In the genomic region with DNA sequence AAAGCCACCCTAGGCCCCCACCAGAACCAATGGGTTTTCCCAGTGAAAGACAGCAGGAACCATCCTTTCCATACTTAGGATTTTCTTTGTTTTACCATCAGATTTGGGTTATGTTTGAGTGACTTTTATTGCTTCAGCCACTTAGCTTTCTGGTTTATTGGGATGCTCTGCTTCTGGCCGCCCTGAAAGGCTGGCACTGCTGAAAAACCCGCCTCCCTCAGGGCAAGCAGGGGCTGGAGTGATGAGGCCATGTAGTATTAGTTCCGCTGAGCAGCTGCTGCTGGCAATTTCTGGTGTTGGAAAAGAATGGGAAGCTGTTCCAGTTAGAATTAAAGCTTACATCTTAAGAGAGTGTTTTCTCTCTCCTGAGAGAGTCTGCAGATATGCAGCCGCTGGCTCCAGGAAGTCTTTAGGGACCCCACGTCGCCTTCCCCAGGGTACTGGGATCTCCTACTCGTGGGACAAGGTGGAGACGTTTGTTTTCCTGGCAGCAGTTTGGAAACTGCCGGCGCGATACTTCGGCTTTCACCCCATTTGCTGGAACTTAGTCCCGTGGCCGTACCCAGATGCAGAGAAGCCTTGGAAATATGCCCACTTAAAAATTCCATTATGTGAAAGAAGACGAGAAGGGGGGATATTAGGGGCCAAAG, we compare ENCODE assay signal across 10 cellular contexts.
DNase-seq lines count a peak whose midpoint lies in the region.
"Had no signal": no experiment of that assay in that cellular context is flagged by ENCODE, and none has a peak within 500 bp of the region (broad histone marks: within the 10 kb centered on the region; RNA-seq: fewer than 3 reads in every experiment).

No MANE protein-coding gene starts in this region.

- DNase-seq in M059J (ENCODE audit: low read depth) (peak; percentile 9), caudate nucleus (lab: John Stamatoyannopoulos, UW) (peak in 35 of 61 donors; percentile 5 to 60 (median 27)), medulla oblongata (ENCODE audit: extremely low spot score) (peak; percentile 39), superior temporal gyrus (ENCODE audit: extremely low spot score) (peak; percentile 67), NCI-H748 treated with DMSO at 0.1 percent for 48 hours (lab: John Stamatoyannopoulos, UW) (no peak), COLO668 (lab: John Stamatoyannopoulos, UW; ENCODE audit: unreplicated experiment) (no peak), SIG-M5 treated with dmso at 0.1 percent for 504 hours (lab: John Stamatoyannopoulos, UW; ENCODE audit: unreplicated experiment) (no peak), G401 (ENCODE audit: low spot score) (no peak)
- DNase-seq: NCI-H2081 had no signal

- in situ Hi-C loops in G401 (cut with HindIII; ENCODE audit: low sequenced_read_pairs) = no loop called here

- peak overlapping the region; percentile 60 for H3K27ac ChIP-seq in caudate nucleus (ENCODE audit: low read depth, low read length)
- H3K27ac ChIP-seq: VCaP had no signal

Comparison
In these comparisons a context has a peak if more than half of its experiments do, and no peak if none do; other contexts are left out.
1. DNase-seq: peak in M059J (single experiment), caudate nucleus (35 of 61), medulla oblongata (single experiment) and superior temporal gyrus (single experiment); none in NCI-H748 treated with DMSO at 0.1 percent for 48 hours (single experiment), COLO668 (single experiment), SIG-M5 treated with dmso at 0.1 percent for 504 hours (single experiment) and G401 (single experiment).